In genomic region chr12:63740551-63740950, GRCh38 we compare ENCODE assay signal across 6 cellular contexts. TPM values are rescaled to one million over a fixed set of nuclear protein-coding genes. Genes with fewer than 3 reads are reported as not detected.
A peak's percentile ranks its signal among the peaks of the same experiment; 100 is the strongest.
DNase-seq lines count a peak whose midpoint lies in the region; ATAC-seq, FAIRE-seq and TF ChIP-seq lines count a peak whose summit lies in the region.
"Not testable (repeated sequence)": the region's sequence is repeated elsewhere in the genome, so short reads cannot be mapped to it uniquely, and the experiment has no call there.

No MANE protein-coding gene starts in this region.

- ATAC-seq in activated CD4-positive, alpha-beta T cell treated with anti-CD3 and anti-CD28 coated beads for 36 hours: peak; percentile 44
- ATAC-seq in activated T-helper 17 cell treated with anti-CD3 and anti-CD28 coated beads, Interleukin-2, amount 50 U/mL, for 72 hours (replicated peaks): peak; percentile 28
- ATAC-seq in GM12878: not testable (repeated sequence)
- ATAC-seq in stimulated activated effector memory CD8-positive, alpha-beta T cell treated with anti-CD3 and anti-CD28 coated beads, Interleukin-12 subunit alpha, Interleukin-12 subunit beta, amount 100 ng/mL, for 72 hours: peak; percentile 58
- peak; percentile 48 for ATAC-seq in stimulated activated naive CD8-positive, alpha-beta T cell treated with anti-CD3 and anti-CD28 coated beads, Interleukin-15, amount 100 ng/mL, for 72 hours

- H3K9me3 ChIP-seq in GM12878 (replicated peaks; ENCODE audit: control insufficient read depth, insufficient read depth, low read length): not testable (repeated sequence)

- H3K9ac ChIP-seq in GM12878 (ENCODE audit: control insufficient read depth, insufficient read depth, low read length): not testable (repeated sequence)

- not testable (repeated sequence) for TF ChIP-seq CTCF in GM12878 (IDR thresholded peaks at IDR 0.05 in 2 of 3, conservative IDR thresholded peaks at IDR 0.05 in 1 of 3; ENCODE audit: control insufficient read depth in 2 of 3, extremely low read depth in 1 of 3, insufficient read depth in 1 of 3, low read depth in 3 of 3, low read length in 3 of 3)

- not testable (repeated sequence) for H3K4me3 ChIP-seq in GM12878

- TF ChIP-seq RAD21 in GM12878 (IDR thresholded peaks at IDR 0.05; ENCODE audit: insufficient read depth, low read depth, low read length): not testable (repeated sequence)

- H3K36me3 ChIP-seq in GM12878 (ENCODE audit: control insufficient read depth in 2 of 2, insufficient read depth in 2 of 2, low read length in 1 of 2): not testable (repeated sequence)

- H3K4me3 Mint-ChIP-seq in activated CD4-positive, alpha-beta T cell treated with anti-CD3 and anti-CD28 coated beads for 36 hours; activated T-helper 17 cell treated with anti-CD3 and anti-CD28 coated beads, Interleukin-2, amount 50 U/mL, for 72 hours; stimulated activated effector memory CD8-positive, alpha-beta T cell treated with anti-CD3 and anti-CD28 coated beads, Interleukin-12 subunit alpha, Interleukin-12 subunit beta, amount 100 ng/mL, for 72 hours; stimulated activated naive CD8-positive, alpha-beta T cell treated with anti-CD3 and anti-CD28 coated beads, Interleukin-15, amount 100 ng/mL, for 72 hours: not testable (repeated sequence)

- in situ Hi-C loops in GM12878 (cut with MboI): not testable (repeated sequence)

- SMC1A ChIA-PET in GM12878 (lab: Charles Lee; ENCODE audit: uncharacterized antibody, unreplicated experiment): not testable (repeated sequence)

- RAD21 ChIA-PET in GM12878 (lab: Charles Lee; ENCODE audit: unreplicated experiment): not testable (repeated sequence)

- not testable (repeated sequence) for H4K20me1 ChIP-seq in GM12878 (ENCODE audit: control insufficient read depth, insufficient read depth)

- H3K9me3 Mint-ChIP-seq in activated CD4-positive, alpha-beta T cell treated with anti-CD3 and anti-CD28 coated beads for 36 hours (ENCODE audit: low read depth); activated T-helper 17 cell treated with anti-CD3 and anti-CD28 coated beads, Interleukin-2, amount 50 U/mL, for 72 hours; stimulated activated effector memory CD8-positive, alpha-beta T cell treated with anti-CD3 and anti-CD28 coated beads, Interleukin-12 subunit alpha, Interleukin-12 subunit beta, amount 100 ng/mL, for 72 hours; stimulated activated naive CD8-positive, alpha-beta T cell treated with anti-CD3 and anti-CD28 coated beads, Interleukin-15, amount 100 ng/mL, for 72 hours: not testable (repeated sequence)

- BruUV-seq in GM12878 (replicated peaks; lab: Mats Ljungman, UMichigan): not testable (repeated sequence)

- CTCF ChIA-PET in activated CD4-positive, alpha-beta T cell treated with anti-CD3 and anti-CD28 coated beads for 36 hours (lab: Charles Lee); GM12878 (lab: Yijun Ruan, JAX): not testable (repeated sequence)

- H3K27ac ChIP-seq in GM12878 (ENCODE audit: control insufficient read depth, insufficient read depth): not testable (repeated sequence)

- H3K4me2 ChIP-seq in GM12878 (ENCODE audit: control insufficient read depth, insufficient read depth): not testable (repeated sequence)

- not testable (repeated sequence) for H2AFZ ChIP-seq in GM12878 (ENCODE audit: control insufficient read depth, low read depth, low read length)

- not testable (repeated sequence) for H3K36me3 Mint-ChIP-seq in activated CD4-positive, alpha-beta T cell treated with anti-CD3 and anti-CD28 coated beads for 36 hours (ENCODE audit: low read depth); activated T-helper 17 cell treated with anti-CD3 and anti-CD28 coated beads, Interleukin-2, amount 50 U/mL, for 72 hours (ENCODE audit: low read depth); stimulated activated effector memory CD8-positive, alpha-beta T cell treated with anti-CD3 and anti-CD28 coated beads, Interleukin-12 subunit alpha, Interleukin-12 subunit beta, amount 100 ng/mL, for 72 hours

- peak; percentile 81 for FAIRE-seq in GM12891 (lab: Jason Lieb, UNC)
- FAIRE-seq in GM12878 (lab: Jason Lieb, UNC): peak; percentile 13

- not testable (repeated sequence) for H3K4me1 ChIP-seq in GM12878 (ENCODE audit: control insufficient read depth, insufficient read depth, low read length)

- intact Hi-C loops in activated CD4-positive, alpha-beta T cell treated with anti-CD3 and anti-CD28 coated beads for 36 hours (cut with DNase I, micrococcal nuclease); GM12878 (cut with micrococcal nuclease; ENCODE audit: unreplicated experiment): not testable (repeated sequence)

- not testable (repeated sequence) for H3K27ac Mint-ChIP-seq in activated CD4-positive, alpha-beta T cell treated with anti-CD3 and anti-CD28 coated beads for 36 hours; activated T-helper 17 cell treated with anti-CD3 and anti-CD28 coated beads, Interleukin-2, amount 50 U/mL, for 72 hours; stimulated activated effector memory CD8-positive, alpha-beta T cell treated with anti-CD3 and anti-CD28 coated beads, Interleukin-12 subunit alpha, Interleukin-12 subunit beta, amount 100 ng/mL, for 72 hours; stimulated activated naive CD8-positive, alpha-beta T cell treated with anti-CD3 and anti-CD28 coated beads, Interleukin-15, amount 100 ng/mL, for 72 hours

- not testable (repeated sequence) for DNase-seq in GM12891 (ENCODE audit: insufficient read length, low spot score); activated CD4-positive, alpha-beta T cell treated with anti-CD3 and anti-CD28 coated beads for 36 hours; GM12878 (ENCODE audit: low read depth, low spot score); stimulated activated effector memory CD8-positive, alpha-beta T cell treated with anti-CD3 and anti-CD28 coated beads, Interleukin-12 subunit alpha, Interleukin-12 subunit beta, amount 100 ng/mL, for 72 hours (ENCODE audit: low spot score in 2 of 2); stimulated activated naive CD8-positive, alpha-beta T cell treated with anti-CD3 and anti-CD28 coated beads, Interleukin-15, amount 100 ng/mL, for 72 hours

- H3K79me2 ChIP-seq in GM12878 (ENCODE audit: control insufficient read depth, insufficient read depth, low read length): not testable (repeated sequence)

- no CpG with 5 or more reads among the region's 2 CpGs for WGBS in GM12878 (ENCODE audit: insufficient coverage, insufficient replicate concordance, low lambda C conversion rate, missing lambda C conversion rate)

- not testable (repeated sequence) for H3K4me1 Mint-ChIP-seq in activated CD4-positive, alpha-beta T cell treated with anti-CD3 and anti-CD28 coated beads for 36 hours; activated T-helper 17 cell treated with anti-CD3 and anti-CD28 coated beads, Interleukin-2, amount 50 U/mL, for 72 hours; stimulated activated effector memory CD8-positive, alpha-beta T cell treated with anti-CD3 and anti-CD28 coated beads, Interleukin-12 subunit alpha, Interleukin-12 subunit beta, amount 100 ng/mL, for 72 hours; stimulated activated naive CD8-positive, alpha-beta T cell treated with anti-CD3 and anti-CD28 coated beads, Interleukin-15, amount 100 ng/mL, for 72 hours

- TF ChIP-seq POLR2A in GM12891 (IDR thresholded peaks at IDR 0.05; ENCODE audit: low read depth, low read length); GM12878 (IDR thresholded peaks at IDR 0.05; ENCODE audit: low read depth, low read length): not testable (repeated sequence)

- TF ChIP-seq EP300 in GM12878 (IDR thresholded peaks at IDR 0.05; ENCODE audit: borderline replicate concordance in 1 of 2, control insufficient read depth in 1 of 2, low read depth in 2 of 2, low read length in 2 of 2): not testable (repeated sequence)

- not testable (repeated sequence) for H3K27me3 Mint-ChIP-seq in activated CD4-positive, alpha-beta T cell treated with anti-CD3 and anti-CD28 coated beads for 36 hours; activated T-helper 17 cell treated with anti-CD3 and anti-CD28 coated beads, Interleukin-2, amount 50 U/mL, for 72 hours; stimulated activated naive CD8-positive, alpha-beta T cell treated with anti-CD3 and anti-CD28 coated beads, Interleukin-15, amount 100 ng/mL, for 72 hours

- not testable (repeated sequence) for H3K27me3 ChIP-seq in GM12878 (replicated peaks in 1 of 2; ENCODE audit: control insufficient read depth in 2 of 2, insufficient read depth in 2 of 2, low read length in 1 of 2)

- POLR2A ChIA-PET in activated CD4-positive, alpha-beta T cell treated with anti-CD3 and anti-CD28 coated beads for 36 hours (lab: Charles Lee); GM12878 (lab: Charles Lee): not testable (repeated sequence)

RNA-seq across cellular contexts. Expression of gene RXYLT1, which starts 39.2 kb away (rescaled TPM):
- polyA plus RNA-seq in GM12891 (2012; ENCODE audit: low read depth, missing spikeins): 10.8 TPM
- total RNA-seq in activated CD4-positive, alpha-beta T cell treated with anti-CD3 and anti-CD28 coated beads for 36 hours: 10 to 100 TPM; 14.8 to 15.6 TPM
- 10 to 100 TPM in 1 of 2 donors, 1 to 10 TPM in 1; 9.0 to 18.1 TPM for total RNA-seq in activated T-helper 17 cell treated with anti-CD3 and anti-CD28 coated beads, Interleukin-2, amount 50 U/mL, for 72 hours
- total RNA-seq in GM12878 (2013; cell fraction: nucleolus; rRNA removed): 18.2 and 24.6 TPM in 2 replicates
- 22.7 and 24.4 TPM in 2 replicates for total RNA-seq in GM12878 (2014; rRNA removed)
- 21.6 and 24.5 TPM in 2 replicates for total RNA-seq in GM12878 (2014; rRNA removed; fragmentation: Illumina TruSeq; extraction: Trizol)
- 19.8 and 20.0 TPM in 2 replicates for total RNA-seq in GM12878 (2021)
- polyA plus RNA-seq in GM12878 (2011; ENCODE audit: low read depth): 8.6 TPM
- 18.9 and 26.3 TPM in 2 replicates for polyA plus RNA-seq in GM12878 (2011; rRNA removed)
- polyA plus RNA-seq in GM12878 (2011; cell fraction: cytosol; rRNA removed): 8.8 and 9.5 TPM in 2 replicates
- 10.8 and 12.5 TPM in 2 replicates for polyA plus RNA-seq in GM12878 (2011; cell fraction: nucleus; rRNA removed)
- 10.4 and 13.4 TPM in 2 replicates for polyA plus RNA-seq in GM12878 (2012)
- polyA plus RNA-seq in GM12878 (2014; fragmentation: Illumina TruSeq; extraction: Trizol): 21.4 and 25.1 TPM in 2 replicates
- polyA plus RNA-seq in GM12878 (2014; fragmentation: Nextera tagmentation; extraction: Ambion mirVana): 10 to 100 TPM; 10.4 to 17.9 TPM
- polyA plus RNA-seq in GM12878 (2014; rRNA removed): 21.4 and 21.8 TPM in 2 replicates
- 10 to 100 TPM; 32.9 to 33.8 TPM for polyA plus RNA-seq in GM12878 (2016; fragmentation: Nextera tagmentation; extraction: Ambion mirVana)
- 8.0 and 9.8 TPM in 2 replicates for polyA minus RNA-seq in GM12878 (2011; rRNA and poly(A)+ RNA removed)
- polyA minus RNA-seq in GM12878 (2011; cell fraction: cytosol; rRNA and poly(A)+ RNA removed): 3.2 and 6.1 TPM in 2 replicates
- 25.0 and 40.9 TPM in 2 replicates for polyA minus RNA-seq in GM12878 (2011; cell fraction: nucleus; rRNA and poly(A)+ RNA removed)
